1 cellular context compared by ENCODE assay signal in genomic region chr11:125626381-125626950, GRCh38.
A peak's percentile ranks its signal among the peaks of the same experiment; 100 is the strongest.
TF ChIP-seq lines count a peak whose summit lies in the region.

No MANE protein-coding gene starts in this region.

TF ChIP-seq in HEK293, 187 proteins besides CTCF, POLR2A, EP300 and RAD21 (continued from another document):
- TF ChIP-seq PBX3 (CRISPR knock-in tag; IDR thresholded peaks at IDR 0.05) = no peak
- TF ChIP-seq ZNF549 (tag by site-specific recombination; IDR thresholded peaks at IDR 0.05) = no peak
- 0 out of 2 replicates have a peak, but pooled peaks have one; percentile 7 for TF ChIP-seq REST (tag by site-specific recombination; IDR thresholded peaks at IDR 0.05)
- TF ChIP-seq ZNF510 (tag by site-specific recombination; IDR thresholded peaks at IDR 0.05; ENCODE audit: insufficient replicate concordance) = no peak
- TF ChIP-seq ZNF704 (tag by site-specific recombination; IDR thresholded peaks at IDR 0.05) = no peak
- TF ChIP-seq TRIM28 (IDR thresholded peaks at IDR 0.05; ENCODE audit: borderline replicate concordance, low read length) = no peak
- TF ChIP-seq ZNF280C (tag by site-specific recombination; IDR thresholded peaks at IDR 0.05) = no peak
- TF ChIP-seq ZNF169 (tag by site-specific recombination; IDR thresholded peaks at IDR 0.05) = no peak
